ENCODE assay signal across 9 cellular contexts in the genomic region with DNA sequence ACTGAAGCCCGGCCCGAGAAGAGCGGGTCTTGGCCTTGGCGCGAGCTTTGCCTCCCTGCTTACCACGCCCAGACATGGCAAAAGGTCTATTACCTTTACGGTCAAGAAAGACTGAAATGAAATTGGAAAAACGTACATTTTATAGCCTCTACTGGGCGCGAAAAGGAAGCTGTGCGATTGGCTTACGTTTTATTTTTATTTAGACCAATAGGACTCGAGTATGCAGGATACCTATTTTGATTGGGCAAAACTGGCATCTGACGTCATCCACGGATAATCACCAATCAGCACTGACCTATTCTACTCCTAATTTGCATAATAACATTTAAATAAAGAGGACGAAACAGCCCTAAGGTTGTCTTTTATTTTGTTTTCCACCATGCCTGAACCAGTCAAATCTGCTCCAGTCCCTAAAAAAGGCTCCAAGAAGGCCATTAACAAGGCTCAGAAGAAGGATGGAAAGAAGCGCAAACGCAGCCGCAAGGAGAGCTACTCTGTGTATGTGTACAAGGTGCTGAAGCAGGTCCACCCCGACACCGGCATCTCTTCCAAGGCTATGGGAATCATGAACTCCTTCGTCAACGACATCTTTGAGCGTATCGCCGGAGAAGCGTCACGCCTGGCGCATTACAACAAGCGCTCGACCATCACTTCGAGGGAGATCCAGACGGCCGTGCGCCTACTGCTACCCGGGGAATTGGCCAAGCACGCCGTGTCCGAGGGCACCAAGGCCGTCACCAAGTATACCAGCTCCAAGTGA.
A peak's percentile ranks its signal among the peaks of the same experiment; 100 is the strongest.
DNase-seq lines count a peak whose midpoint lies in the region; ATAC-seq and TF ChIP-seq lines count a peak whose summit lies in the region.
"Had no signal": no experiment of that assay in that cellular context is flagged by ENCODE, and none has a peak within 500 bp of the region (broad histone marks: within the 10 kb centered on the region; RNA-seq: fewer than 3 reads in every experiment).

No MANE protein-coding gene starts in this region.

- POLR2A ChIA-PET in AG04449 (lab: Yijun Ruan, JAX): interaction anchor here (0.9 to 2.0 kb wide), 6 partner anchors 10 to 681 kb away, joined by 4 to 15 read pairs (median 4); a partner anchor contains a TSS

- H3K4me3 ChIP-seq in AG04449 (ENCODE audit: low read depth, low read length): peak overlapping the region; percentile 62
- peak overlapping the region; percentile 34 for H3K4me3 ChIP-seq in mucosa of stomach (ENCODE audit: low read length)
- peak overlapping the region; percentile 38 for H3K4me3 ChIP-seq in thymus (ENCODE audit: low read length)

- peak overlapping the region; percentile 72 for H3K27ac ChIP-seq in thymus (ENCODE audit: low read depth)
- H3K27ac ChIP-seq: HL-60 had no signal

- H3K36me3 ChIP-seq in mucosa of stomach (ENCODE audit: control insufficient read depth, insufficient read depth, low read length): no peaks in the 10 kb centered on the region
- no peaks in the 10 kb centered on the region for H3K36me3 ChIP-seq in thymus (ENCODE audit: control insufficient read depth, insufficient read depth)

- H3K27me3 ChIP-seq in mucosa of stomach (ENCODE audit: control insufficient read depth, insufficient read depth, low read length) (peaks cover 4% of the 10 kb centered on the region), thymus (ENCODE audit: control insufficient read depth, insufficient read depth) (no peaks in the 10 kb centered on the region)

- H3K4me1 ChIP-seq in mucosa of stomach (ENCODE audit: control insufficient read depth, insufficient read depth, low read length): peaks cover 10% of the 10 kb centered on the region
- H3K4me1 ChIP-seq in thymus (ENCODE audit: control insufficient read depth, insufficient read depth, low read length): peaks cover 8% of the 10 kb centered on the region

- DNase-seq in AG04449 (ENCODE audit: low read depth, low spot score): peak; percentile 76
- peak; percentile 49 for DNase-seq in NK-92 treated with Interleukin-12 subunit alpha and Interleukin-12 subunit beta, amount 100 ng/mL, for 24 hours (lab: John Stamatoyannopoulos, UW)
- DNase-seq in activated CD8-positive, alpha-beta memory T cell treated with anti-CD3 and anti-CD28 coated beads, Interleukin-2, amount 50 U/mL, for 4 hours: peak; percentile 67
- DNase-seq in erythroblast (lab: John Stamatoyannopoulos, UW): peak; percentile 97

- H3K9me3 ChIP-seq in mucosa of stomach (ENCODE audit: control insufficient read depth, low read length): no peaks in the 10 kb centered on the region
- H3K9me3 ChIP-seq in thymus (ENCODE audit: control insufficient read depth): peaks cover 3% of the 10 kb centered on the region

- ATAC-seq in GM18873 (IDR thresholded peaks at IDR 0.05; ENCODE audit: low FRiP score, unreplicated experiment) (peak; percentile 65), HG03135 (IDR thresholded peaks at IDR 0.05; ENCODE audit: unreplicated experiment) (peak; percentile 54)

- peak; percentile 97 for TF ChIP-seq POLR2A in erythroblast (IDR thresholded peaks at IDR 0.05; ENCODE audit: low read length)

- CTCF ChIA-PET in AG04449 (lab: Yijun Ruan, JAX): interaction anchor here (1.6 to 2.4 kb wide), 2 partner anchors 59 to 81 kb away, joined by 4 to 23 read pairs; a partner anchor contains a TSS

- peak overlapping the region; percentile 57 for H3K9ac ChIP-seq in mucosa of stomach (ENCODE audit: low read length)

- no peak for TF ChIP-seq CTCF in AG04449 (IDR thresholded peaks at IDR 0.05; ENCODE audit: insufficient read depth, low read length, missing control alignments)

- WGBS in thymus: 7% methylated on average over 40 of the region's 40 CpGs

Comparison
In these comparisons a context has a peak if more than half of its experiments do, and no peak if none do; other contexts are left out.
1. Peak in every context shown above with its lines: DNase-seq, ATAC-seq, H3K4me3 ChIP-seq and H3K27ac ChIP-seq.